ENCODE assay signal across 23 cellular contexts in the genomic region with DNA sequence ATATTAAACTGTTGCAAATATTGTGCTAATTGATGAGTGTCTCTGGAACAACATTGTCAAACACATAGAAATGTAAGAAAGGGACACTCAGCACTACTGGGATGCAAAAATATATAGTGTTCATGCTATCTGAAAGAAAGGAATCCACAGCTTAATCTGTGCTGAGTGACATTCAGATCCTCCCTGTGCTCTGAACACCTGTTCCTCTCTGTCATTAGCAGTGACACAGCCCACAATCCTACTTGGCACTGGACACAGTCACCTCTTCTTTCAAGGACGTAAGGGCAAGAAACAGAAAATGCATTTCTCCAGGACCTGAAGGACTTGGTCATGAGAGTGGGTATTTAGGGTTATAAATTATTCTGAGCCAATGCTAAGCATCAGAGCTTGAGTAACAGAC.
DNase-seq lines count a peak whose midpoint lies in the region; ATAC-seq, FAIRE-seq and TF ChIP-seq lines count a peak whose summit lies in the region.
"Had no signal": no experiment of that assay in that cellular context is flagged by ENCODE, and none has a peak within 500 bp of the region (broad histone marks: within the 10 kb centered on the region; RNA-seq: fewer than 3 reads in every experiment).

No MANE protein-coding gene starts in this region.

- TF ChIP-seq CTCF in D721Med (IDR thresholded peaks at IDR 0.05; ENCODE audit: insufficient read depth, missing control alignments) (no peak), WERI-Rb-1 (IDR thresholded peaks at IDR 0.05; ENCODE audit: low read depth, low read length) (no peak), psoas muscle (IDR thresholded peaks at IDR 0.05) (no peak)

- no peaks in the 10 kb centered on the region for H3K4me1 ChIP-seq in psoas muscle
- H3K4me1 ChIP-seq: BLaER1, Caco-2 had no signal

- no peaks in the 10 kb centered on the region for H3K27me3 ChIP-seq in WERI-Rb-1 (ENCODE audit: insufficient read depth, low read depth, severe bottlenecking)
- H3K27me3 ChIP-seq in psoas muscle (ENCODE audit: insufficient read depth in 3 of 3, low read length in 2 of 3): no peaks in the 10 kb centered on the region
- H3K27me3 ChIP-seq: BLaER1 had no signal

- ATAC-seq in psoas muscle (peak; percentile 61 to 82 (median 74)), GM18505 (IDR thresholded peaks at IDR 0.05; ENCODE audit: unreplicated experiment) (no peak)
- ATAC-seq: CD8-positive, alpha-beta T cell; GM23338; HCT116 had no signal

- FAIRE-seq in D721Med (lab: Jason Lieb, UNC): peak; percentile 79
- FAIRE-seq in GM12891 (lab: Jason Lieb, UNC): no peak
- FAIRE-seq: GM12892, GM19239 had no signal

- H3K27ac ChIP-seq in WERI-Rb-1: no peak overlapping the region
- H3K27ac ChIP-seq in psoas muscle: no peak overlapping the region
- H3K27ac ChIP-seq: 22Rv1, BLaER1, C4-2B had no signal

- H3K4me3 ChIP-seq in WERI-Rb-1 (ENCODE audit: low read depth, low read length) (no peak overlapping the region), psoas muscle (no peak overlapping the region)
- H3K4me3 ChIP-seq: BLaER1, GM23338 had no signal

- TF ChIP-seq POLR2A in GM12891 (IDR thresholded peaks at IDR 0.05; ENCODE audit: low read depth, low read length): no peak
- TF ChIP-seq POLR2A in GM18505 (IDR thresholded peaks at IDR 0.05; ENCODE audit: borderline replicate concordance, extremely low read depth, insufficient read depth, insufficient read length): no peak

- 22 to 36% (median 24%) methylated on average over 1 of the region's 1 CpG for WGBS in psoas muscle, 3 donors

- no peaks in the 10 kb centered on the region for H3K36me3 ChIP-seq in WERI-Rb-1
- H3K36me3 ChIP-seq in psoas muscle (ENCODE audit: insufficient read depth in 1 of 2, low read depth in 1 of 2): no peaks in the 10 kb centered on the region
- H3K36me3 ChIP-seq: BLaER1 had no signal

- intact Hi-C loops in psoas muscle (cut with DNase I): no loop called here

- DNase-seq in D721Med (ENCODE audit: insufficient read length, low spot score) (no peak), NCI-H82 (lab: John Stamatoyannopoulos, UW) (peak; percentile 72), WERI-Rb-1 (peak; percentile 45), psoas muscle (no peak), GM12891 (ENCODE audit: insufficient read length, low spot score) (no peak), NCI-H1930 (lab: John Stamatoyannopoulos, UW) (no peak), GF-D8 (lab: John Stamatoyannopoulos, UW) (no peak)
- DNase-seq: Caco-2; CD4-positive, CD25-positive, alpha-beta regulatory T cell; CD8-positive, alpha-beta T cell; DMS 273 treated with DMSO at 0.1 percent for 48 hours; DMS79; EL; GDM1; H9 had no signal

- H3K9me3 ChIP-seq in WERI-Rb-1 (ENCODE audit: severe bottlenecking) (peaks cover 2% of the 10 kb centered on the region), psoas muscle (no peaks in the 10 kb centered on the region)
- H3K9me3 ChIP-seq: Caco-2 had no signal

TF ChIP-seq in GM12891, 5 proteins besides CTCF, POLR2A, EP300 and RAD21:
- TF ChIP-seq POLR2AphosphoS5 (IDR thresholded peaks at IDR 0.05; ENCODE audit: low read depth, low read length) (no peak), POU2F2 (IDR thresholded peaks at IDR 0.05; ENCODE audit: low read depth, low read length) (no peak)

Comparison
In these comparisons a context has a peak if more than half of its experiments do, and no peak if none do; other contexts are left out.
1. DNase-seq: peak in NCI-H82 (single experiment) and WERI-Rb-1 (single experiment); none in D721Med (single experiment), psoas muscle (0 of 2), GM12891 (single experiment), NCI-H1930 (0 of 2) and GF-D8 (single experiment).